ENCODE assay signal across 1 cellular context in the genomic region with DNA sequence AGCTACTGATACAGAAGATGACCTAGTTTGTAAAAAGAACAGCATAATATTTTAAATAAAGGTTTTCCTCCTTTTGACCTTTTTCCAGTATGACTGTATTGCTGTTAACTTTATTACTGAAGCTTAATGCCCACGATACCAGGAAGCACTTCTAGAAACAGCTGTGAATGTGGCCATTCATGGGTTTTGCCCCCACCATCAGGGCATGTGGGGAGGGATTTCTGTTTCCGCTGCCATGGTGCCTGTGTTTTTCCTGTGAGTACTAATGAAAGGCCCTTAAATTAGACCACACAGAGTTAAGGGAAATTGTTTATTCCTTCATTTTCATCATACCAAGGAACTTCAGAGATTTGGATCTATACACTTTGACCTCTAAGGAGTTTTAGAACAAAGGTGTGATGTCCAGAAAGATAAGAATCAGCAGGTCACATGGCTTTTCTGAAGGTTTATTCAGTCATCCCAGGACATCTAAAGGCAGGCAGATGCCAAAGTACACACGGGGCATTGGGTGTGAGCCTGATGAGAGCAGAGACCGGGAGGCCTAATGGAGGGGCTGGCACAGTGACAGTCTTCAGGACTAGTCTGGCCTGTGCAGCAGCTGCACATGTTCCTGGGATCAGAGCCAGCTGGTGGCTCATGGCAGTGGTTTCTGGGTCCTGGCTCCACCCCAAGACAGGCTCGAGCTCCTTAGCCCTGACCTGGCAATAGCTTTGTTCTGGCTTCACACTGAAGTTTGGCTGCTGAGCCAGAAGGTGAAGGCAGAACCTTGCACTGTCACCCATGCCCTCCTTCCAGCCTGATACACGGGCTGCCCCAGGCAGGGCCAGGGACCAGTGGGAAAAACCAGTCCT.
TF ChIP-seq lines count a peak whose summit lies in the region.

No MANE protein-coding gene starts in this region.

TF ChIP-seq in HepG2, 621 proteins besides CTCF, POLR2A, EP300 and RAD21 (continued from another document):
- TF ChIP-seq ZNF280B (CRISPR knock-in tag; IDR thresholded peaks at IDR 0.05; ENCODE audit: borderline replicate concordance): no peak
- no peak for TF ChIP-seq ZBTB37 (CRISPR knock-in tag; IDR thresholded peaks at IDR 0.05)
